In the genomic region with DNA sequence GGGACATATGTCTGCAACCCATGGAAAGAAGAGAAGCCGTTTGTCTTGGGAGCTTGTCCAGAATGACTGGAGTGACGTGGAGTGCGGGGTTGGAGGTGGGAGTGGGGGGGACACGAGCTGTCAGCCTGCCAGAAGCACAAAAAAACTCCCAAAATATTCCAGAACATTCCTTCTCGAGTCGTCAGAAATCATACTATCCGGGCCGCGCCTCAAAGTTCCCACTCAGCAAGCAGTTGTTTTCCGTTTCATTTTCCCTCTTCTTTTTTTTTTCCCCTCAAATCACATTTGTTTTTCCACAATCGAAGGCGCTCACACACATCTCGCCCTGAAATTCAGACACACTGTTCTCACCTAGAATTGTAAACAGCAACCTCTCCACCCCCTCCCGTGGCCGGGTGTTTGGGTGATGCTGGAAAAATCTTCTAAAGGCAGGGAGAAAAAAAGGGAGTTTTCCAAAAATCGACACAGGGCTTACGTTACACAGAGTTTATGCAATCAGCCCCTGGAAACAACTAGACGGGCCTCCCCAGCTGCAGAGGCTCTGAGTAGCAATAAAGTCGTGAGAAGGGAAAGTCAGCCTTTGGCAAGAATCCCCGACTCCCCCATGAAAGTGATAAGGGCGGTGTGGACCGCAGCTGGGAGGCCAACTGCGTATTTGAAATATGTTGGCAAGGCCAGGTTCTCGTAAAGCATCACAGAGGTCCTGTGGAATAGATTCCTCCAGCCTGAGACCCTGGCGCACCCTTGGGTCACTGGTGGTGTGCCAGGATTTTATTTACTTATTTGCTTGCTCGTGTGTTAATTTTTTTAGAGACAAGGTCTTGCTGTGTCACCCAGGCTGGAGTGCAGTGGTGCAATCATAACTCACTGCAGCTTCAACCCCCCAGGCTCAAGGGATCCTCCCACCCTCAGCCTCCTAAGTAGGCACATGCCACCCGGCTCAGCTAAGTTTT, we compare ENCODE assay signal across 9 cellular contexts. TPM values are rescaled to one million over a fixed set of nuclear protein-coding genes. Genes with fewer than 3 reads are reported as not detected.
DNase-seq lines count a peak whose midpoint lies in the region; FAIRE-seq and TF ChIP-seq lines count a peak whose summit lies in the region.
"Had no signal": no experiment of that assay in that cellular context is flagged by ENCODE, and none has a peak within 500 bp of the region (broad histone marks: within the 10 kb centered on the region; RNA-seq: fewer than 3 reads in every experiment).

No MANE protein-coding gene starts in this region.

- no peaks in the 10 kb centered on the region for H3K4me1 ChIP-seq in H1 (replicated peaks in 1 of 4; ENCODE audit: control insufficient read depth in 3 of 4, insufficient read depth in 4 of 4, low read length in 3 of 4)

- no peak overlapping the region for H2BK15ac ChIP-seq in H1 (ENCODE audit: low read length)

- no peak overlapping the region for H3K14ac ChIP-seq in H1 (ENCODE audit: insufficient read length)

- peak overlapping the region; percentile 66 to 80 (median 71) for H3K4me3 Mint-ChIP-seq in nephron
- no peak overlapping the region for H3K4me3 Mint-ChIP-seq in activated CD4-positive, alpha-beta memory T cell treated with anti-CD3 and anti-CD28 coated beads, Interleukin-2, amount 10 ng/mL, durations not matched to agents 7 days and 5 days

- no peak overlapping the region for H2BK20ac ChIP-seq in H1 (ENCODE audit: low read length)

- no peak for TF ChIP-seq EP300 in H1 (IDR thresholded peaks at IDR 0.05; ENCODE audit: borderline replicate concordance in 1 of 2, low read depth in 2 of 2, low read length in 2 of 2)

- no peaks in the 10 kb centered on the region for H3K36me3 Mint-ChIP-seq in nephron (ENCODE audit: low read depth)
- no peaks in the 10 kb centered on the region for H3K36me3 Mint-ChIP-seq in activated CD4-positive, alpha-beta memory T cell treated with anti-CD3 and anti-CD28 coated beads, Interleukin-2, amount 10 ng/mL, durations not matched to agents 7 days and 5 days (ENCODE audit: low read depth)

- H3K23me2 ChIP-seq in H1 (ENCODE audit: low read depth, low read length) = no peaks in the 10 kb centered on the region

- H3K9me3 Mint-ChIP-seq in nephron = no peaks in the 10 kb centered on the region
- H3K9me3 Mint-ChIP-seq in activated CD4-positive, alpha-beta memory T cell treated with anti-CD3 and anti-CD28 coated beads, Interleukin-2, amount 10 ng/mL, durations not matched to agents 7 days and 5 days = no peaks in the 10 kb centered on the region

- no peaks in the 10 kb centered on the region; the same call in 1 of the 2 replicates for H3K79me1 ChIP-seq in H1 (ENCODE audit: low read depth, low read length)

- H3K27ac ChIP-seq in H1 (ENCODE audit: low read depth, low read length) = no peak overlapping the region

- no peak for TF ChIP-seq CTCF in H1 (IDR thresholded peaks at IDR 0.05; ENCODE audit: control extremely low read depth in 1 of 3, insufficient read depth in 1 of 3, low read depth in 1 of 3, low read length in 3 of 3)
- TF ChIP-seq CTCF in nephron (IDR thresholded peaks at IDR 0.05; ENCODE audit: unreplicated experiment in 3 of 3) = no peak

- H3K4me3 ChIP-seq in H1 (ENCODE audit: extremely low read depth in 1 of 4, insufficient read depth in 2 of 4, low read depth in 3 of 4, low read length in 4 of 4) = no peak overlapping the region

- TF ChIP-seq POLR2A in H1 (IDR thresholded peaks at IDR 0.05; ENCODE audit: control extremely low read depth in 1 of 2, low read depth in 2 of 2, low read length in 2 of 2) = no peak

- CTCF ChIA-PET in H1 (lab: Charles Lee; ENCODE audit: partially characterized antibody) = interaction anchor here (0.6 kb wide), 1 partner anchor 30 kb away, joined by 4 read pairs; no protein-coding TSS in a partner anchor
- CTCF ChIA-PET in activated CD4-positive, alpha-beta memory T cell treated with anti-CD3 and anti-CD28 coated beads, Interleukin-2, amount 10 ng/mL, durations not matched to agents 7 days and 5 days (lab: Charles Lee) = no interaction called here

- H4K91ac ChIP-seq in H1 (replicated peaks; ENCODE audit: insufficient read length, low read length) = no peak overlapping the region

- H2BK120ac ChIP-seq in H1 (replicated peaks; ENCODE audit: low read depth, low read length) = no peak overlapping the region

- FAIRE-seq in H1 (lab: Jason Lieb, UNC) = no peak
- FAIRE-seq: islet of Langerhans had no signal

- TF ChIP-seq RAD21 in H1 (IDR thresholded peaks at IDR 0.05 in 1 of 2, conservative IDR thresholded peaks at IDR 0.05 in 1 of 2; ENCODE audit: low read depth in 2 of 2, low read length in 2 of 2) = no peak

- 86% methylated on average over 24 of the region's 27 CpGs; no CpG with 5 or more reads in 1 of the 2 experiments for WGBS in H1 (ENCODE audit: extremely low coverage in 1 of 2, insufficient coverage in 1 of 2, insufficient read length in 1 of 2, insufficient replicate concordance in 2 of 2, low coverage in 1 of 2, low lambda C conversion rate in 2 of 2, missing lambda C conversion rate in 1 of 2), 2 experiments

- H4K8ac ChIP-seq in H1 (ENCODE audit: extremely low read depth, insufficient read depth, low read length) = no peak overlapping the region

- H3K27me3 Mint-ChIP-seq in nephron (ENCODE audit: low read depth) = peaks cover 9% of the 10 kb centered on the region
- H3K27me3 Mint-ChIP-seq in activated CD4-positive, alpha-beta memory T cell treated with anti-CD3 and anti-CD28 coated beads, Interleukin-2, amount 10 ng/mL, durations not matched to agents 7 days and 5 days = peaks cover 22% of the 10 kb centered on the region

- H2AK5ac ChIP-seq in H1 (ENCODE audit: low read depth, low read length) = no peak overlapping the region

- H3K4me2 ChIP-seq in H1 (ENCODE audit: insufficient read depth in 1 of 2, low read depth in 2 of 2, low read length in 2 of 2) = no peak overlapping the region

- H3K56ac ChIP-seq in H1 (replicated peaks; ENCODE audit: insufficient read length, low read depth, low read length) = no peak overlapping the region

- H4K20me1 ChIP-seq in H1 (replicated peaks in 1 of 2; ENCODE audit: control insufficient read depth in 1 of 2, insufficient read depth in 2 of 2, low read length in 2 of 2) = no peaks in the 10 kb centered on the region

- H3K27me3 ChIP-seq in H1 (replicated peaks in 1 of 4; ENCODE audit: control insufficient read depth in 3 of 4, extremely low read depth in 1 of 4, insufficient read depth in 3 of 4, low read length in 3 of 4) = no peaks in the 10 kb centered on the region; a peak in 1 of 7 replicates

- H3K79me2 ChIP-seq in H1 (ENCODE audit: control insufficient read depth in 1 of 2, insufficient read depth in 2 of 2, low read length in 2 of 2) = no peaks in the 10 kb centered on the region

- H3K23ac ChIP-seq in H1 (ENCODE audit: insufficient read length) = no peak overlapping the region

- DNase-seq in AG20443 (ENCODE audit: low spot score) (peak; percentile 94), NOMO-1 treated with DMSO at 0.1 percent for 48 hours (lab: John Stamatoyannopoulos, UW; ENCODE audit: unreplicated experiment) (peak; percentile 54), H1 (ENCODE audit: low read depth in 1 of 2, low spot score in 2 of 2) (no peak), NCI-H146 (lab: John Stamatoyannopoulos, UW) (no peak), DMS114 treated with DMSO at 0.1 percent for 48 hours (lab: John Stamatoyannopoulos, UW; ENCODE audit: unreplicated experiment) (no peak)
- DNase-seq in activated CD4-positive, alpha-beta memory T cell treated with anti-CD3 and anti-CD28 coated beads, Interleukin-2, amount 10 ng/mL, durations not matched to agents 7 days and 5 days = no peak
- DNase-seq in activated CD8-positive, alpha-beta memory T cell treated with anti-CD3 and anti-CD28 coated beads, Interleukin-2, amount 50 U/mL, for 4 hours = no peak

- H3K4me1 Mint-ChIP-seq in nephron = peaks cover 17% of the 10 kb centered on the region
- H3K4me1 Mint-ChIP-seq in activated CD4-positive, alpha-beta memory T cell treated with anti-CD3 and anti-CD28 coated beads, Interleukin-2, amount 10 ng/mL, durations not matched to agents 7 days and 5 days = peaks cover 13% of the 10 kb centered on the region

- no peak overlapping the region for H4K5ac ChIP-seq in H1 (ENCODE audit: insufficient read length, low read depth, low read length)

- POLR2A ChIA-PET in H1 (lab: Charles Lee; ENCODE audit: partially characterized antibody) = interaction anchor here (0.6 to 0.9 kb wide), 2 partner anchors 14 to 45 kb away, joined by 3 read pairs; no protein-coding TSS in a partner anchor
- POLR2A ChIA-PET in activated CD4-positive, alpha-beta memory T cell treated with anti-CD3 and anti-CD28 coated beads, Interleukin-2, amount 10 ng/mL, durations not matched to agents 7 days and 5 days (lab: Charles Lee) = interaction anchor here (1.1 kb wide), 1 partner anchor 31 kb away, joined by 4 read pairs; the partner anchor contains the start of gene KLF2

- H2AFZ ChIP-seq in H1 (ENCODE audit: low read length) = 0 out of 2 replicates have a peak overlapping the region, but pooled peaks have one; percentile 33

- H3K18ac ChIP-seq in H1 (ENCODE audit: extremely low read depth, low read length) = no peak overlapping the region

- no peak overlapping the region for H3K9ac ChIP-seq in H1 (replicated peaks in 1 of 4; ENCODE audit: extremely low read depth in 1 of 4, low read depth in 3 of 4, low read length in 3 of 4)

- H3K4ac ChIP-seq in H1 (replicated peaks; ENCODE audit: insufficient read length, low read depth, low read length) = no peak overlapping the region

- H3K27ac Mint-ChIP-seq in nephron = peak overlapping the region; percentile 99
- H3K27ac Mint-ChIP-seq in activated CD4-positive, alpha-beta memory T cell treated with anti-CD3 and anti-CD28 coated beads, Interleukin-2, amount 10 ng/mL, durations not matched to agents 7 days and 5 days = no peak overlapping the region

- H3K9me3 ChIP-seq in H1 (ENCODE audit: insufficient read depth in 2 of 2, low read depth in 1 of 2, low read length in 1 of 2) = no peaks in the 10 kb centered on the region

- H3K36me3 ChIP-seq in H1 (ENCODE audit: control insufficient read depth in 2 of 4, insufficient read depth in 4 of 4, low read length in 3 of 4) = no peaks in the 10 kb centered on the region

- no peak overlapping the region for H2BK5ac ChIP-seq in H1 (ENCODE audit: low read depth, low read length)

- no peak overlapping the region for H2BK12ac ChIP-seq in H1 (ENCODE audit: low read depth, low read length)

TF ChIP-seq in H1, 55 proteins besides CTCF, POLR2A, EP300 and RAD21 (continues in another document):
- no peak for TF ChIP-seq CEBPB (IDR thresholded peaks at IDR 0.05; ENCODE audit: low read depth, low read length)

RNA-seq across cellular contexts. Expression of gene KLF2, which starts 31.2 kb away (rescaled TPM):
- 0.19 and 0.52 TPM in 2 replicates for total RNA-seq in H1 (2021; fragmentation: NEBNext Ultra II Directional; extraction: Animal tissue kit (Norgen Biotek cat#: 25700))
- 0.11 and 0.33 TPM in 2 replicates for polyA plus RNA-seq in H1 (2011; rRNA removed)
- not detected for polyA plus RNA-seq in H1 (2011; cell fraction: cytosol; rRNA removed)
- polyA plus RNA-seq in H1 (2011; cell fraction: nucleus; rRNA removed) = 0.27 TPM
- polyA plus RNA-seq in H1 (2012, experiment 1 of 2) = 0.17 to 0.43 TPM (median 0.22 TPM) in 3 of 4 replicates, not detected in the other
- polyA plus RNA-seq in H1 (2012, experiment 2 of 2) = 0.35 TPM
- polyA plus RNA-seq in H1 (2013, experiment 1 of 2) = 0.32 TPM
- polyA plus RNA-seq in H1 (2013, experiment 2 of 2) = 0.31 TPM
- polyA minus RNA-seq in H1 (2011; rRNA and poly(A)+ RNA removed) = not detected in 2 replicates
- not detected for polyA minus RNA-seq in H1 (2011; cell fraction: cytosol; rRNA and poly(A)+ RNA removed)
- polyA minus RNA-seq in H1 (2011; cell fraction: nucleus; rRNA and poly(A)+ RNA removed) = 0.50 TPM
- 100 to 1,000 TPM; 410 to 423 TPM for total RNA-seq in activated CD4-positive, alpha-beta memory T cell treated with anti-CD3 and anti-CD28 coated beads, Interleukin-2, amount 10 ng/mL, durations not matched to agents 7 days and 5 days

Comparison
In these comparisons a context has a peak if more than half of its experiments do, and no peak if none do; other contexts are left out.
1. DNase-seq: peak in AG20443 (single experiment) and NOMO-1 treated with DMSO at 0.1 percent for 48 hours (single experiment); none in H1 (0 of 2), activated CD4-positive, alpha-beta memory T cell treated with anti-CD3 and anti-CD28 coated beads, Interleukin-2, amount 10 ng/mL, durations not matched to agents 7 days and 5 days (single experiment), activated CD8-positive, alpha-beta memory T cell treated with anti-CD3 and anti-CD28 coated beads, Interleukin-2, amount 50 U/mL, for 4 hours (single experiment), NCI-H146 (single experiment) and DMS114 treated with DMSO at 0.1 percent for 48 hours (single experiment).
2. RNA of gene KLF2, which starts 31.2 kb away (total RNA-seq): 410 to 423 TPM in activated CD4-positive, alpha-beta memory T cell treated with anti-CD3 and anti-CD28 coated beads, Interleukin-2, amount 10 ng/mL, durations not matched to agents 7 days and 5 days; 0.19 to 0.52 TPM in H1; every median in the first group is over 100 times any median in the second.